Comparison of ENCODE assay signal across 8 cellular contexts in the genomic region with DNA sequence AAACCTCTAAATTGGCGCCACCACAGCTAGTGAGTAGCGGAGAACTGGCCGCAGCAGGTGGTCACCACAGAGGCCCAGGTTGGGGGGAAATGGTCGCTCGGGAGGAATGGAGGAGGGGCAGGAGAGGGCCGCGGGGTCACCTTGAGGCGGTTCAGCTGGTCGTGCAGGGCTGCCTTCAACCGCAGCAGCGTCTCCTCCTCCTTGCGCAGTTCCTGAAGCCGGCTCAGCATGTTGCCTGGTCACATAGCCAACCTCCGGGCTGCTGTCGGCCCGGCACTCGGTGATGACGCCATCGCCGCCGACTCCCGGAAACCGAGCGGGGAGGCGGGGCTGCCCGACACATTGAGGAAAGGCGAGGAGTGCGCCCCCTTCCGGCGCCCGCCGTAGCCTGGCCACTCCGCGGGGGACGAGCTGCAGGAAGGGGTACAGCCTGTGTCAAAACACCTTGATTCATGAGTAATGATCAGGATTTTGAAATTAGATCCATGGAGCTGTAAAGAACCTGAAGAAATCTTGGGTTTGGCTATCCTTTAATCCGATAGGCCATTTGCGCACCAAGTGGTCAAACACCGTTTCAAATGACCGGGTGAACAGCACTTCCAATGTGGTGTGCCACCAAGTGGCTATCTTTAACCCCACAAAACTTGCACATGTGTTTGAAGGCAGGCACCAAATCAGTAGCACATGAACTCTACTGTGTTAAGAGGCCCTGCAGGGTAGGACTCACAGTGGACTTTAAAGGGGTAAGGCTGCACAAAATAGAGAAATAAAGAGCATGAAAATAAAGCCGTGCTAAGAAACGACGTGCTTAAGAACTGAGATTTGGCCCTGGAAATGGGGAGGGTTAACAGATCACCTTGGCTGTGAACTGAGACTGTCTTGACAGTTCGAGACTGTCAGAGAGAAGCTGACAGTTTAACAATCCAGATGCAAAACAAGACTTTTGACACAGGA. TPM values are rescaled to one million over a fixed set of nuclear protein-coding genes. Genes with fewer than 3 reads are reported as not detected.
DNase-seq lines count a peak whose midpoint lies in the region; ATAC-seq and TF ChIP-seq lines count a peak whose summit lies in the region.

A gene with protein sequence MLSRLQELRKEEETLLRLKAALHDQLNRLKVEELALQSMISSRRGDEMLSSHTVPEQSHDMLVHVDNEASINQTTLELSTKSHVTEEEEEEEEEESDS (minus strand): TSS at position 261 of the 954 bp plus-strand sequence. CDS start 31 bp downstream, at position 230.

- peaks cover 4% of the 10 kb centered on the region in 2 experiments for H3K4me1 ChIP-seq in trophoblast cell (ENCODE audit: control insufficient read depth in 1 of 2, insufficient read depth in 2 of 2, low read length in 2 of 2)
- peaks cover 10 to 30% (median 17%) of the 10 kb centered on the region in 4 donors for H3K4me1 ChIP-seq in transverse colon

- H3K14ac ChIP-seq in trophoblast cell (ENCODE audit: low read length), result peak within 1 kb of the TSS; percentile 47

- in situ Hi-C loops in transverse colon (cut with MboI; ENCODE audit: low pct_ligation_motif_present in 1 of 4, low pct_unique_long_range_greater_than_20kb in 1 of 4, low sequenced_read_pairs in 3 of 4), result loop anchor here in 3 of 4 donors (5.0 to 25.0 kb wide), 3 partner anchors 110 to 143 kb away; a partner anchor contains a TSS

- peak; percentile 81 for TF ChIP-seq POLR2A in transverse colon (IDR thresholded peaks at IDR 0.05)

- H4K91ac ChIP-seq in trophoblast cell (ENCODE audit: low read depth, low read length), result peak within 1 kb of the TSS; percentile 30

- peak; percentile 98 for DNase-seq in GM12865 (ENCODE audit: low read depth)
- peak; percentile 94 for DNase-seq in NCI-H1105 treated with DMSO at 0.1 percent for 48 hours (lab: John Stamatoyannopoulos, UW)
- peak; percentile 91 for DNase-seq in SW 1271 (lab: John Stamatoyannopoulos, UW)
- peak; percentile 98 for DNase-seq in activated naive CD8-positive, alpha-beta T cell treated with anti-CD3 and anti-CD28 coated beads, Interleukin-2, amount 50 U/mL, for 16 hours (ENCODE audit: low read depth, low spot score)
- DNase-seq in Right ventricle myocardium superior, result peak; percentile 99
- DNase-seq in trophoblast cell, result peak; percentile 96 to 97
- DNase-seq in transverse colon, result peak; percentile 98

- peak within 1 kb of the TSS; percentile 48 for H4K12ac ChIP-seq in trophoblast cell (ENCODE audit: low read depth, low read length)

- peak within 1 kb of the TSS; percentile 35 for H3K18ac ChIP-seq in trophoblast cell (ENCODE audit: low read length)

- H3K4ac ChIP-seq in trophoblast cell (ENCODE audit: low read depth, low read length), result peak within 1 kb of the TSS; percentile 2

- peaks cover 5% of the 10 kb centered on the region for H3K79me1 ChIP-seq in trophoblast cell (ENCODE audit: low read length)

- intact Hi-C loops in Right ventricle myocardium superior (cut with DNase I), result loop anchor here (2.0 kb wide), 1 partner anchor 111 kb away; a partner anchor contains a TSS
- intact Hi-C loops in transverse colon (cut with DNase I; ENCODE audit: low total_unique reads), result loop anchor here (2.0 kb wide), 1 partner anchor 111 kb away; a partner anchor contains a TSS

- H3K4me2 ChIP-seq in trophoblast cell (ENCODE audit: low read length), result peak within 1 kb of the TSS; percentile 88

- H2AK5ac ChIP-seq in trophoblast cell (ENCODE audit: low read length), result peak within 1 kb of the TSS; percentile 50

- H3K79me2 ChIP-seq in trophoblast cell (ENCODE audit: control insufficient read depth, insufficient read depth, low read length, poor library complexity), result peaks cover 2% of the 10 kb centered on the region

- H2BK5ac ChIP-seq in trophoblast cell (ENCODE audit: low read depth, low read length, poor library complexity), result peak within 1 kb of the TSS; percentile 4

- ATAC-seq in HG02642 (IDR thresholded peaks at IDR 0.05; ENCODE audit: poor library complexity, unreplicated experiment) (peak; percentile 87), Right ventricle myocardium superior (ENCODE audit: poor library complexity) (peak; percentile 98)

- H3K27ac ChIP-seq in trophoblast cell (ENCODE audit: low read depth, low read length) (peak within 1 kb of the TSS; percentile 81), transverse colon (peak within 1 kb of the TSS; percentile 83 to 94 (median 91))

- peak within 1 kb of the TSS; percentile 77 for H3K9ac ChIP-seq in trophoblast cell (ENCODE audit: low read length)

- peak within 1 kb of the TSS; percentile 69 for H4K8ac ChIP-seq in trophoblast cell (ENCODE audit: low read depth, low read length)

- H3K4me3 ChIP-seq in GM12865 (ENCODE audit: low read depth, low read length), result peak within 1 kb of the TSS; percentile 86
- peak within 1 kb of the TSS; percentile 87 for H3K4me3 ChIP-seq in trophoblast cell (ENCODE audit: low read depth, low read length)
- H3K4me3 ChIP-seq in transverse colon, result peak within 1 kb of the TSS; percentile 60 to 85 (median 83)

- peak within 1 kb of the TSS; percentile 21 for H2AFZ ChIP-seq in trophoblast cell (ENCODE audit: insufficient read depth, low read length, poor library complexity)

- H3K27me3 ChIP-seq in trophoblast cell (ENCODE audit: insufficient read depth, low read length) (no peaks in the 10 kb centered on the region), transverse colon (no peaks in the 10 kb centered on the region)

- no peak within 1 kb of the TSS for H3K23ac ChIP-seq in trophoblast cell (ENCODE audit: low read length)

- TF ChIP-seq CTCF in GM12865 (IDR thresholded peaks at IDR 0.05; ENCODE audit: insufficient read depth, low read depth, low read length, missing control alignments), result peak; percentile 95
- peak; percentile 97 to 99 (median 98) for TF ChIP-seq CTCF in transverse colon (IDR thresholded peaks at IDR 0.05)

- H2BK12ac ChIP-seq in trophoblast cell (ENCODE audit: low read length), result no peak within 1 kb of the TSS

- WGBS in trophoblast cell (ENCODE audit: extremely low coverage, insufficient coverage, insufficient read length), result no CpG with 5 or more reads among the region's 43 CpGs
- WGBS in transverse colon (ENCODE audit: low coverage in 1 of 2), 2 donors, result 15 to 50% methylated on average over 1 to 22 of the region's 43 CpGs

- peak within 1 kb of the TSS; percentile 14 for H2BK120ac ChIP-seq in trophoblast cell (ENCODE audit: insufficient read depth, low read length, poor library complexity)

- H3K9me3 ChIP-seq in trophoblast cell (ENCODE audit: insufficient read depth, low read depth, low read length), result no peaks in the 10 kb centered on the region
- H3K9me3 ChIP-seq in transverse colon, result no peaks in the 10 kb centered on the region

- H3K36me3 ChIP-seq in trophoblast cell (ENCODE audit: control insufficient read depth in 1 of 2, insufficient read depth in 2 of 2, low read length in 2 of 2) (peaks cover 21 to 45% of the 10 kb centered on the region in 2 experiments), transverse colon (peaks cover 0 to 50% (median 21%) of the 10 kb centered on the region in 4 donors)

- TF ChIP-seq EP300 in transverse colon (IDR thresholded peaks at IDR 0.05; ENCODE audit: low read depth), result no peak

RNA-seq across cellular contexts. Expression of the gene that starts here (rescaled TPM):
- 39.6 TPM for total RNA-seq in Right ventricle myocardium superior
- 12.2 and 13.4 TPM in 2 replicates for polyA plus RNA-seq in trophoblast cell (2013)
- 10 to 100 TPM in 3 of 4 donors, 1 to 10 TPM in 1; 2.6 to 64.0 (median 32.1) TPM for total RNA-seq in transverse colon

Comparison
In these comparisons a context has a peak if more than half of its experiments do, and no peak if none do; other contexts are left out.
1. Peak in every context shown above with its lines: DNase-seq, ATAC-seq, H3K4me3 ChIP-seq and H3K27ac ChIP-seq.